Comparison of ENCODE assay signal across 8 cellular contexts in the genomic region with DNA sequence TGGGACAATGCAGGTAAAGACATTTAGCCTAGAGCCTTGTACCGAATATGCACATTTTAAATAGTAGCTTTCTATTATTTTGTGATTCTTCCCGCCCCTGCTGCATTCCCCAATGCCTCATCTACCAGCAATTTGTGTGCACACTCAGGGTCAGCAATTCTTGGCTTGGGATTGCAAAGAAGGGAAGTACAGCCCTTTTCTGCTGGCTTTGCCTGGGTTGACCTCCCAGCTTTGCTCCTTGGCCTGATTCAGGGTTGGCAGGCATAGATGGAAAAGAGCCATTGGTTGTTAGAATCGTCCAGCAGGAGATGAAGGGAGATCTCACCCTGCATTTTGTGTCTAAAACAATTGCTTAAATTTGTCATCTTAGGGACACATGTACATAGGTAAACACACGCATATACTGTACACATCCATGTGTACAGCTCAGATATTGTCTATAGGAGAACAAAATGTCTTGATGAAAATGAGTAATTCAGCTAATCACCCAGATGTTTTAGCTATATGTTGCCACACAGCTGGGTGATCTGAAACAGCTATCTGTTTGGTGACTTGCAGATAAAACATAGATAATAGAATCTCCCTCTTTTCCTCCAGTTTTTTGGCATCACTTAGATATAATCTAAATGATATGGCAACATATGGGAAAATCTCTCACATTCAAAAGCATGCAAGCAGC.
DNase-seq lines count a peak whose midpoint lies in the region; ATAC-seq lines count a peak whose summit lies in the region.

No MANE protein-coding gene starts in this region.

- H3K27me3 ChIP-seq in BLaER1 = no peaks in the 10 kb centered on the region

- peak overlapping the region; percentile 67 for H3K4me3 Mint-ChIP-seq in natural killer cell treated with Interleukin-12 subunit alpha and Interleukin-12 subunit beta and Interleukin-15 and Interleukin-18, amount 100 ng/mL, for 72 hours

- no peaks in the 10 kb centered on the region for H3K36me3 Mint-ChIP-seq in natural killer cell treated with Interleukin-12 subunit alpha and Interleukin-12 subunit beta and Interleukin-15 and Interleukin-18, amount 100 ng/mL, for 72 hours

- peaks cover 26 to 30% of the 10 kb centered on the region in 2 donors for H3K4me1 Mint-ChIP-seq in natural killer cell treated with Interleukin-12 subunit alpha and Interleukin-12 subunit beta and Interleukin-15 and Interleukin-18, amount 100 ng/mL, for 72 hours (ENCODE audit: low read depth in 2 of 2)

- H3K9me3 Mint-ChIP-seq in natural killer cell treated with Interleukin-12 subunit alpha and Interleukin-12 subunit beta and Interleukin-15 and Interleukin-18, amount 100 ng/mL, for 72 hours = no peaks in the 10 kb centered on the region

- peaks cover 35% of the 10 kb centered on the region for H3K4me1 ChIP-seq in BLaER1

- peak overlapping the region; percentile 28; the same call in 1 of the 2 replicates for H3K9ac ChIP-seq in BLaER1

- peak overlapping the region; percentile 56 to 70 for H3K27ac Mint-ChIP-seq in natural killer cell treated with Interleukin-12 subunit alpha and Interleukin-12 subunit beta and Interleukin-15 and Interleukin-18, amount 100 ng/mL, for 72 hours

- H3K4me2 ChIP-seq in BLaER1 = peak overlapping the region; percentile 76

- peak; percentile 17 for DNase-seq in NAMALWA (ENCODE audit: low spot score)
- peak; percentile 30 for DNase-seq in dedifferentiated amniotic fluid mesenchymal stem cell (ENCODE audit: extremely low spot score)
- no peak for DNase-seq in natural killer cell treated with Interleukin-12 subunit alpha and Interleukin-12 subunit beta and Interleukin-15 and Interleukin-18, amount 100 ng/mL, for 72 hours (ENCODE audit: low spot score)
- DNase-seq in central memory CD4-positive, alpha-beta T cell = no peak
- DNase-seq in NCI-H1105 (lab: John Stamatoyannopoulos, UW) = no peak
- no peak for DNase-seq in NCI-H2171 treated with DMSO at 0.1 percent for 48 hours (lab: John Stamatoyannopoulos, UW)

- no peak overlapping the region for H3K4me3 ChIP-seq in BLaER1

- H3K36me3 ChIP-seq in BLaER1 = no peaks in the 10 kb centered on the region

- no peaks in the 10 kb centered on the region for H3K27me3 Mint-ChIP-seq in natural killer cell treated with Interleukin-12 subunit alpha and Interleukin-12 subunit beta and Interleukin-15 and Interleukin-18, amount 100 ng/mL, for 72 hours

- peaks cover 17% of the 10 kb centered on the region; the same call in 1 of the 2 replicates for H3K9me3 ChIP-seq in BLaER1

- peak overlapping the region; percentile 70 for H3K27ac ChIP-seq in BLaER1

- no peaks in the 10 kb centered on the region for H4K20me1 ChIP-seq in BLaER1

- ATAC-seq in natural killer cell treated with Interleukin-12 subunit alpha and Interleukin-12 subunit beta and Interleukin-15 and Interleukin-18, amount 100 ng/mL, for 72 hours = no peak
- ATAC-seq in GM19463 (IDR thresholded peaks at IDR 0.05; ENCODE audit: unreplicated experiment) = no peak

Comparison
In these comparisons a context has a peak if more than half of its experiments do, and no peak if none do; other contexts are left out.
1. DNase-seq: peak in NAMALWA (single experiment) and dedifferentiated amniotic fluid mesenchymal stem cell (single experiment); none in natural killer cell treated with Interleukin-12 subunit alpha and Interleukin-12 subunit beta and Interleukin-15 and Interleukin-18, amount 100 ng/mL, for 72 hours (single experiment), central memory CD4-positive, alpha-beta T cell (single experiment), NCI-H1105 (single experiment) and NCI-H2171 treated with DMSO at 0.1 percent for 48 hours (single experiment).